16 cellular contexts compared by ENCODE assay signal in the genomic region with DNA sequence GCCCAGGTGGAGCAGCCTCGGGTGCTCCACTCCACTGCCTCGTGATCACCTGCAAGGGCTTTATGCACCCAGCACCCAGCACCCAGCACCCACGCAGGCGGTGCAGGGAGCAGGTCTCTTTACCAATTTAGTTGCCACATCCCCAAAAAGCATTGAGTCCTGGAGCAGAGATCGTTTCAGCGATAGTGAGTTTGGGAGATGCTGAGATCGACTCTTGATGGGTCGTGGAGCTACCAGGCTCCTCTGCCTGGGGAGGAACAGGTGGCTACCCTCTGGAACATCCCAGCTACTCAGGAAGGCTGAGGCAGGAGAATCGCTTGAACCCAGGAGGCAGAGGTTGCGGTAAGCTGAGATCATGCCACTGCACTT.
DNase-seq lines count a peak whose midpoint lies in the region; ATAC-seq and TF ChIP-seq lines count a peak whose summit lies in the region.
"Had no signal": no experiment of that assay in that cellular context is flagged by ENCODE, and none has a peak within 500 bp of the region (broad histone marks: within the 10 kb centered on the region; RNA-seq: fewer than 3 reads in every experiment).

No MANE protein-coding gene starts in this region.

- WGBS in trophoblast cell (ENCODE audit: extremely low coverage, insufficient coverage, insufficient read length), result no CpG with 5 or more reads among the region's 10 CpGs

- H2AFZ ChIP-seq in PC-9 (no peak overlapping the region), trophoblast cell (ENCODE audit: insufficient read depth, low read length, poor library complexity) (no peak overlapping the region)

- H2BK120ac ChIP-seq in trophoblast cell (ENCODE audit: insufficient read depth, low read length, poor library complexity), result peak overlapping the region; percentile 54

- H3K9me3 Mint-ChIP-seq in Calu3 (ENCODE audit: low read depth, unreplicated experiment), result no peaks in the 10 kb centered on the region
- no peaks in the 10 kb centered on the region for H3K9me3 Mint-ChIP-seq in stimulated activated naive CD8-positive, alpha-beta T cell treated with anti-CD3 and anti-CD28 coated beads, Interleukin-15, amount 100 ng/mL, for 72 hours
- H3K9me3 Mint-ChIP-seq: activated naive CD8-positive, alpha-beta T cell treated with anti-CD3 and anti-CD28 coated beads for 36 hours had no signal

- no peak overlapping the region for H3K23ac ChIP-seq in trophoblast cell (ENCODE audit: low read length)

- H3K36me3 Mint-ChIP-seq in Calu3 (ENCODE audit: insufficient read depth, unreplicated experiment), result peaks cover 26% of the 10 kb centered on the region
- H3K36me3 Mint-ChIP-seq: activated naive CD8-positive, alpha-beta T cell treated with anti-CD3 and anti-CD28 coated beads for 36 hours had no signal

- peak overlapping the region; percentile 20 for H3K18ac ChIP-seq in trophoblast cell (ENCODE audit: low read length)

- H3K4me2 ChIP-seq in PC-9 (peak overlapping the region; percentile 69), trophoblast cell (ENCODE audit: low read length) (no peak overlapping the region)

- H3K4me3 Mint-ChIP-seq in Calu3 (ENCODE audit: low read depth, unreplicated experiment), result no peak overlapping the region
- peak overlapping the region in 1 of 2 donors; percentile 21 for H3K4me3 Mint-ChIP-seq in stimulated activated naive CD8-positive, alpha-beta T cell treated with anti-CD3 and anti-CD28 coated beads, Interleukin-15, amount 100 ng/mL, for 72 hours
- H3K4me3 Mint-ChIP-seq: activated naive CD8-positive, alpha-beta T cell treated with anti-CD3 and anti-CD28 coated beads for 36 hours had no signal

- H4K91ac ChIP-seq in trophoblast cell (ENCODE audit: low read depth, low read length), result peak overlapping the region; percentile 80

- H2BK5ac ChIP-seq in trophoblast cell (ENCODE audit: low read depth, low read length, poor library complexity), result peak overlapping the region; percentile 34

- peak overlapping the region; percentile 11 for H2AK5ac ChIP-seq in trophoblast cell (ENCODE audit: low read length)

- H3K9me3 ChIP-seq in PC-9 (ENCODE audit: insufficient read depth, low read depth) (no peaks in the 10 kb centered on the region), trophoblast cell (ENCODE audit: insufficient read depth, low read depth, low read length) (no peaks in the 10 kb centered on the region), WERI-Rb-1 (ENCODE audit: severe bottlenecking) (no peaks in the 10 kb centered on the region)

- peaks cover 58% of the 10 kb centered on the region for H3K79me1 ChIP-seq in trophoblast cell (ENCODE audit: low read length)

- H3K27ac ChIP-seq in PC-9 (peak overlapping the region; percentile 99), epithelial cell of prostate (peak overlapping the region; percentile 94), trophoblast cell (ENCODE audit: low read depth, low read length) (no peak overlapping the region), WERI-Rb-1 (no peak overlapping the region)
- H3K27ac ChIP-seq: SK-N-MC had no signal

- no peaks in the 10 kb centered on the region for H3K36me3 ChIP-seq in PC-9 (ENCODE audit: low read depth)
- H3K36me3 ChIP-seq in trophoblast cell (ENCODE audit: control insufficient read depth in 1 of 2, insufficient read depth in 2 of 2, low read length in 2 of 2), result no peaks in the 10 kb centered on the region
- H3K36me3 ChIP-seq in WERI-Rb-1, result no peaks in the 10 kb centered on the region

- H3K27me3 ChIP-seq in PC-9 (ENCODE audit: insufficient read depth, low read depth) (no peaks in the 10 kb centered on the region), trophoblast cell (ENCODE audit: insufficient read depth, low read length) (no peaks in the 10 kb centered on the region), WERI-Rb-1 (ENCODE audit: insufficient read depth, low read depth, severe bottlenecking) (no peaks in the 10 kb centered on the region)

- no peak for ATAC-seq in stimulated activated naive CD8-positive, alpha-beta T cell treated with anti-CD3 and anti-CD28 coated beads, Interleukin-15, amount 100 ng/mL, for 72 hours

- peak overlapping the region; percentile 91 for H3K27ac Mint-ChIP-seq in Calu3 (ENCODE audit: unreplicated experiment)
- no peak overlapping the region for H3K27ac Mint-ChIP-seq in stimulated activated naive CD8-positive, alpha-beta T cell treated with anti-CD3 and anti-CD28 coated beads, Interleukin-15, amount 100 ng/mL, for 72 hours

- peak overlapping the region; percentile 38; the same call in 1 of the 2 replicates for H3K4me3 ChIP-seq in PC-9
- H3K4me3 ChIP-seq in trophoblast cell (ENCODE audit: low read depth, low read length), result no peak overlapping the region
- H3K4me3 ChIP-seq in WERI-Rb-1 (ENCODE audit: low read depth, low read length), result no peak overlapping the region
- H3K4me3 ChIP-seq: SK-N-MC had no signal

- no peak overlapping the region for H4K12ac ChIP-seq in trophoblast cell (ENCODE audit: low read depth, low read length)

- TF ChIP-seq CTCF in Calu3 (IDR thresholded peaks at IDR 0.05; ENCODE audit: unreplicated experiment), result no peak
- TF ChIP-seq CTCF in PC-9 (conservative IDR thresholded peaks at IDR 0.05), result no peak
- no peak for TF ChIP-seq CTCF in WERI-Rb-1 (IDR thresholded peaks at IDR 0.05; ENCODE audit: low read depth, low read length)

- H3K27me3 Mint-ChIP-seq in Calu3 (ENCODE audit: unreplicated experiment), result no peaks in the 10 kb centered on the region
- H3K27me3 Mint-ChIP-seq in stimulated activated naive CD8-positive, alpha-beta T cell treated with anti-CD3 and anti-CD28 coated beads, Interleukin-15, amount 100 ng/mL, for 72 hours, result peaks cover 67% of the 10 kb centered on the region

- no peak overlapping the region for H3K9ac ChIP-seq in trophoblast cell (ENCODE audit: low read length)

- peak overlapping the region; percentile 15 for H4K8ac ChIP-seq in trophoblast cell (ENCODE audit: low read depth, low read length)

- peaks cover 35% of the 10 kb centered on the region for H3F3A ChIP-seq in PC-9 (ENCODE audit: insufficient read depth, low read depth)

- peak overlapping the region; percentile 12 for H3K14ac ChIP-seq in trophoblast cell (ENCODE audit: low read length)

- CTCF ChIA-PET in Calu3 (lab: Charles Lee), result interaction anchor here (0.7 to 1.1 kb wide), 3 partner anchors 13 to 119 kb away, joined by 3 to 7 read pairs (median 6); no protein-coding TSS in a partner anchor
- CTCF ChIA-PET in PC-9 (lab: Charles Lee), result interaction anchor here (0.6 to 0.9 kb wide), 5 partner anchors 11 to 256 kb away, joined by 3 to 13 read pairs (median 3); no protein-coding TSS in a partner anchor

- intact Hi-C loops in Calu3 (cut with micrococcal nuclease; ENCODE audit: unreplicated experiment) (no loop called here), PC-9 (cut with micrococcal nuclease; ENCODE audit: unreplicated experiment) (no loop called here)

- H3K4me1 ChIP-seq in PC-9 (replicated peaks; ENCODE audit: insufficient read depth) (peaks cover 57% of the 10 kb centered on the region), trophoblast cell (ENCODE audit: control insufficient read depth in 1 of 2, insufficient read depth in 2 of 2, low read length in 2 of 2) (peaks cover 38 to 52% of the 10 kb centered on the region in 2 experiments)

- H2BK12ac ChIP-seq in trophoblast cell (ENCODE audit: low read length), result peak overlapping the region; percentile 95

- H3K9me2 ChIP-seq in PC-9 (ENCODE audit: insufficient read depth), result no peaks in the 10 kb centered on the region

- no peak overlapping the region for H3K4ac ChIP-seq in trophoblast cell (ENCODE audit: low read depth, low read length)

- POLR2A ChIA-PET in PC-9 (lab: Charles Lee; ENCODE audit: unreplicated experiment), result interaction anchor here (0.5 to 1.2 kb wide), 7 partner anchors 10 to 194 kb away, joined by 3 to 22 read pairs (median 6); no protein-coding TSS in a partner anchor

- BruUV-seq in Calu3 (replicated peaks; lab: Mats Ljungman, UMichigan) (no TSS peak), PC-9 (replicated peaks; lab: Mats Ljungman, UMichigan) (TSS peak; percentile 91)

- H3K4me1 Mint-ChIP-seq in Calu3 (ENCODE audit: low read depth, unreplicated experiment), result peaks cover 28% of the 10 kb centered on the region
- H3K4me1 Mint-ChIP-seq in stimulated activated naive CD8-positive, alpha-beta T cell treated with anti-CD3 and anti-CD28 coated beads, Interleukin-15, amount 100 ng/mL, for 72 hours, result peaks cover 33% of the 10 kb centered on the region

- DNase-seq in Calu3 (no peak), PC-9 (no peak), epithelial cell of prostate (ENCODE audit: low read depth, low spot score) (no peak), trophoblast cell (no peak), WERI-Rb-1 (no peak), activated gamma-delta T cell (lab: John Stamatoyannopoulos, UW) (no peak), KG1 (lab: John Stamatoyannopoulos, UW) (no peak)
- no peak for DNase-seq in stimulated activated naive CD8-positive, alpha-beta T cell treated with anti-CD3 and anti-CD28 coated beads, Interleukin-15, amount 100 ng/mL, for 72 hours
- DNase-seq: activated CD4-positive, alpha-beta T cell treated with anti-CD3 and anti-CD28 coated beads for 48 hours; activated naive CD8-positive, alpha-beta T cell treated with anti-CD3 and anti-CD28 coated beads for 36 hours; activated T-cell treated with anti-CD3 and anti-CD28 coated beads for 4 hours; kidney; NCI-H1092 treated with DMSO at 0.1 percent for 48 hours; NCI-H2107; NCI-H524 treated with DMSO at 0.1 percent for 48 hours had no signal

- H3K79me2 ChIP-seq in PC-9 (ENCODE audit: low read depth) (peaks cover 7% of the 10 kb centered on the region; the same call in 1 of the 2 replicates), trophoblast cell (ENCODE audit: control insufficient read depth, insufficient read depth, low read length, poor library complexity) (peaks cover 2% of the 10 kb centered on the region)

- no peaks in the 10 kb centered on the region for H4K20me1 ChIP-seq in PC-9 (ENCODE audit: insufficient read depth)

Comparison
In these comparisons a context has a peak if more than half of its experiments do, and no peak if none do; other contexts are left out.
1. H3K27ac ChIP-seq: peak in PC-9 (single experiment) and epithelial cell of prostate (single experiment); none in trophoblast cell (single experiment) and WERI-Rb-1 (single experiment).